Comparison of ENCODE assay signal across 22 cellular contexts in genomic region chr14:62734831-62735230, GRCh38.
A peak's percentile ranks its signal among the peaks of the same experiment; 100 is the strongest.
DNase-seq lines count a peak whose midpoint lies in the region; ATAC-seq, FAIRE-seq and TF ChIP-seq lines count a peak whose summit lies in the region.
"Had no signal": no experiment of that assay in that cellular context is flagged by ENCODE, and none has a peak within 500 bp of the region (broad histone marks: within the 10 kb centered on the region; RNA-seq: fewer than 3 reads in every experiment).

No MANE protein-coding gene starts in this region.

- no peaks in the 10 kb centered on the region for H3K27me3 ChIP-seq in breast epithelium
- no peaks in the 10 kb centered on the region for H3K27me3 ChIP-seq in bronchial epithelial cell (ENCODE audit: control insufficient read depth, insufficient read depth, low read length)
- H3K27me3 ChIP-seq in ovary = no peaks in the 10 kb centered on the region
- no peaks in the 10 kb centered on the region for H3K27me3 ChIP-seq in suprapubic skin
- H3K27me3 ChIP-seq: BLaER1 had no signal

- no peaks in the 10 kb centered on the region for H3K27me3 Mint-ChIP-seq in MCF 10A (ENCODE audit: insufficient read depth, unreplicated experiment)
- H3K27me3 Mint-ChIP-seq: CD4-positive, alpha-beta memory T cell had no signal

- DNase-seq in MCF 10A (ENCODE audit: unreplicated experiment) = peak; percentile 9
- no peak for DNase-seq in breast epithelium (ENCODE audit: low spot score in 2 of 2)
- DNase-seq in bronchial epithelial cell (ENCODE audit: low read depth) = peak; percentile 79
- DNase-seq in ovary = no peak
- no peak for DNase-seq in suprapubic skin (ENCODE audit: low spot score in 2 of 2)
- no peak for DNase-seq in AG08396 (ENCODE audit: low spot score)
- DNase-seq: Calu3; CD4-positive, alpha-beta memory T cell; DMS79 treated with DMSO at 0.1 percent for 48 hours; GF-D8; GOT3; H7; HFFc6 had no signal

- no peaks in the 10 kb centered on the region for H3K9me3 ChIP-seq in breast epithelium
- no peaks in the 10 kb centered on the region for H3K9me3 ChIP-seq in ovary
- H3K9me3 ChIP-seq in suprapubic skin = no peaks in the 10 kb centered on the region
- H3K9me3 ChIP-seq: A549, BLaER1 had no signal

- POLR2A ChIA-PET in MCF 10A (lab: Yijun Ruan, JAX) = interaction anchor here (0.5 to 1.8 kb wide), 3 partner anchors 20 to 132 kb away, joined by 3 to 9 read pairs (median 5); no protein-coding TSS in a partner anchor

- H3K4me1 ChIP-seq in breast epithelium (no peaks in the 10 kb centered on the region), ovary (ENCODE audit: insufficient read depth) (no peaks in the 10 kb centered on the region), suprapubic skin (no peaks in the 10 kb centered on the region)
- H3K4me1 ChIP-seq: BLaER1 had no signal

- TF ChIP-seq POLR2A in breast epithelium (IDR thresholded peaks at IDR 0.05) (no peak), ovary (IDR thresholded peaks at IDR 0.05) (no peak), suprapubic skin (IDR thresholded peaks at IDR 0.05) (no peak)

- no peaks in the 10 kb centered on the region for H3K36me3 Mint-ChIP-seq in MCF 10A (ENCODE audit: insufficient read depth, unreplicated experiment)
- H3K36me3 Mint-ChIP-seq: CD14-positive monocyte; CD4-positive, alpha-beta memory T cell had no signal

- 76 to 86% (median 78%) methylated on average over 2 of the region's 2 CpGs for WGBS in ovary, 3 donors
- 54% methylated on average over 2 of the region's 2 CpGs for WGBS in suprapubic skin

- intact Hi-C loops in MCF 10A (cut with micrococcal nuclease) (no loop called here), breast epithelium (cut with DNase I; ENCODE audit: low total_unique reads) (no loop called here), ovary (cut with DNase I) (no loop called here)

- peak overlapping the region; percentile 62 for H3K27ac Mint-ChIP-seq in MCF 10A (ENCODE audit: low read depth, unreplicated experiment)
- H3K27ac Mint-ChIP-seq: CD14-positive monocyte, HFFc6 had no signal

- BruUV-seq in MCF 10A (replicated peaks; lab: Mats Ljungman, UMichigan) = no TSS peak

- CTCF ChIA-PET in MCF 10A (lab: Yijun Ruan, JAX) = interaction anchor here (0.9 kb wide), 1 partner anchor 43 kb away, joined by 3 read pairs; no protein-coding TSS in a partner anchor

- H3K27ac ChIP-seq in breast epithelium (no peak overlapping the region), ovary (no peak overlapping the region), suprapubic skin (no peak overlapping the region)
- H3K27ac ChIP-seq: 22Rv1, BLaER1 had no signal

- TF ChIP-seq EP300 in ovary (IDR thresholded peaks at IDR 0.05) (no peak), suprapubic skin (IDR thresholded peaks at IDR 0.05) (no peak)

- no peak for FAIRE-seq in bronchial epithelial cell (lab: Jason Lieb, UNC)
- FAIRE-seq: A549, GM12891, GM19239 had no signal

- peak; percentile 58 for ATAC-seq in esophagus mucosa
- no peak for ATAC-seq in GM21390 (IDR thresholded peaks at IDR 0.05; ENCODE audit: unreplicated experiment)
- ATAC-seq: A549, HCT116 had no signal

- H3K4me3 Mint-ChIP-seq in MCF 10A (ENCODE audit: unreplicated experiment) = no peak overlapping the region
- H3K4me3 Mint-ChIP-seq: CD14-positive monocyte; CD4-positive, alpha-beta memory T cell; HFFc6 had no signal

- H3K36me3 ChIP-seq in breast epithelium (no peaks in the 10 kb centered on the region), bronchial epithelial cell (ENCODE audit: control insufficient read depth, insufficient read depth, low read length) (no peaks in the 10 kb centered on the region), ovary (no peaks in the 10 kb centered on the region), suprapubic skin (no peaks in the 10 kb centered on the region)
- H3K36me3 ChIP-seq: BLaER1 had no signal

- H3K9me3 Mint-ChIP-seq in MCF 10A (ENCODE audit: unreplicated experiment) = peaks cover 8% of the 10 kb centered on the region

- H3K4me1 Mint-ChIP-seq in MCF 10A (ENCODE audit: insufficient read depth, unreplicated experiment) = peaks cover 9% of the 10 kb centered on the region
- H3K4me1 Mint-ChIP-seq: CD14-positive monocyte; CD4-positive, alpha-beta memory T cell had no signal

- H3K4me3 ChIP-seq in breast epithelium (no peak overlapping the region), bronchial epithelial cell (ENCODE audit: low read depth, low read length) (no peak overlapping the region), ovary (no peak overlapping the region), suprapubic skin (no peak overlapping the region)
- H3K4me3 ChIP-seq: A549, BLaER1 had no signal

- no peak for TF ChIP-seq CTCF in MCF 10A (IDR thresholded peaks at IDR 0.05; ENCODE audit: unreplicated experiment)
- TF ChIP-seq CTCF in breast epithelium (IDR thresholded peaks at IDR 0.05) = no peak
- TF ChIP-seq CTCF in bronchial epithelial cell (IDR thresholded peaks at IDR 0.05; ENCODE audit: insufficient read depth, low read length, severe bottlenecking) = no peak
- TF ChIP-seq CTCF in ovary (IDR thresholded peaks at IDR 0.05) = no peak
- TF ChIP-seq CTCF in suprapubic skin (IDR thresholded peaks at IDR 0.05) = no peak

Comparison
In these comparisons a context has a peak if more than half of its experiments do, and no peak if none do; other contexts are left out.
1. DNase-seq: peak in MCF 10A (single experiment) and bronchial epithelial cell (single experiment); none in breast epithelium (0 of 2), ovary (0 of 5), suprapubic skin (0 of 2) and AG08396 (single experiment).